In the genomic region with DNA sequence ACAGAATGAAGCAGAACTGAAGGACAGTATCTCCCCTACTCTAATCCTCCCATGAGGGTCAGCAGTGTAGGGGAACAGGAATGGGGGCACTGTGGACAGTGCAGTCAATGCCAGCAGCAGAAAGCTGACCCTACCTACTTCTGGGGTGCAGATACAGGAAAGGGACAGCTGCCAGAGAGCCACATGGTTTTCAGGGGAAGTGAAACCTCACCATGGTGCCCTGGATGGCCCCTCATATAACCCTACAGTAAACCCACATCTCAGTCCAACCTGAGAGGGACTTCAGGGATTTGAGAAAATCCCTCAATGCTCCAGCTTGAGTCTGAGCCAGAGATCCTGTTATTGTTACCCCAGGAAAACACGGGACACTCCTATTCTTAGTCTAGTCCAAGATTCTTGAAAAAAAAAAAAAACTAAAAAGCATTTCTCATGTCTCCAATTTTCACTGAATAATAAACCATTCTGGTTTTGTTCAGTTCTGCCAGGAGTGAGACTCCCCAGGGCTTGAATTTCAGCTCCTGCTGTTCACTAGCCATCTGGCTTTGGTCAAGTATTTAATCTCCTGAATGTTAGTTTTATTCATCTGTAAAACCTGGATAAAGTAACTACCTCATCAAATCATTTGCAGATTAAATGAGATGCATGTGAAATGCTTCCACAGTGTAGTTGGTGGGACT, we compare ENCODE assay signal across 21 cellular contexts.
DNase-seq lines count a peak whose midpoint lies in the region; ATAC-seq and TF ChIP-seq lines count a peak whose summit lies in the region.
"Had no signal": no experiment of that assay in that cellular context is flagged by ENCODE, and none has a peak within 500 bp of the region (broad histone marks: within the 10 kb centered on the region; RNA-seq: fewer than 3 reads in every experiment).

No MANE protein-coding gene starts in this region.

- no peak overlapping the region for H2BK120ac ChIP-seq in mesenchymal stem cell (ENCODE audit: low read depth, low read length)

- H3K4me3 ChIP-seq in BLaER1 (no peak overlapping the region), WERI-Rb-1 (ENCODE audit: low read depth, low read length) (no peak overlapping the region), mesenchymal stem cell (ENCODE audit: insufficient read depth in 1 of 2, low read depth in 1 of 2, low read length in 2 of 2) (no peak overlapping the region), MG63 (no peak overlapping the region)
- H3K4me3 ChIP-seq: ovary, PC-9, smooth muscle cell, testis had no signal

- peaks cover 35% of the 10 kb centered on the region for H3K9me3 ChIP-seq in BLaER1
- H3K9me3 ChIP-seq in WERI-Rb-1 (ENCODE audit: severe bottlenecking) = peaks cover 3% of the 10 kb centered on the region
- no peaks in the 10 kb centered on the region for H3K9me3 ChIP-seq in mesenchymal stem cell (ENCODE audit: control insufficient read depth, low read length)
- no peaks in the 10 kb centered on the region; the same call in 1 of the 2 replicates for H3K9me3 ChIP-seq in MG63
- H3K9me3 ChIP-seq: ovary, testis had no signal

- peak overlapping the region; percentile 31 for H2AK5ac ChIP-seq in mesenchymal stem cell (ENCODE audit: low read length, severe bottlenecking)

- peaks cover 10% of the 10 kb centered on the region for H3K4me1 ChIP-seq in BLaER1
- peaks cover 2% of the 10 kb centered on the region for H3K4me1 ChIP-seq in mesenchymal stem cell (ENCODE audit: control insufficient read depth, insufficient read depth, low read depth, low read length)
- H3K4me1 ChIP-seq: testis had no signal

- no peak for TF ChIP-seq CTCF in WERI-Rb-1 (IDR thresholded peaks at IDR 0.05; ENCODE audit: low read depth, low read length)

- H3K9ac ChIP-seq in BLaER1 = no peak overlapping the region
- no peak overlapping the region for H3K9ac ChIP-seq in mesenchymal stem cell (ENCODE audit: low read length)

- no peaks in the 10 kb centered on the region for H3K79me1 ChIP-seq in mesenchymal stem cell (replicated peaks; ENCODE audit: low read length, poor library complexity, severe bottlenecking)

- H2BK15ac ChIP-seq in mesenchymal stem cell (ENCODE audit: low read depth, poor library complexity, severe bottlenecking) = no peak overlapping the region

- no peak overlapping the region for H3K18ac ChIP-seq in mesenchymal stem cell (ENCODE audit: low read depth in 1 of 2, low read length in 2 of 2)

- H3K27me3 ChIP-seq in BLaER1 = no peaks in the 10 kb centered on the region
- no peaks in the 10 kb centered on the region for H3K27me3 ChIP-seq in WERI-Rb-1 (ENCODE audit: insufficient read depth, low read depth, severe bottlenecking)
- no peaks in the 10 kb centered on the region for H3K27me3 ChIP-seq in mesenchymal stem cell (ENCODE audit: control insufficient read depth in 1 of 2, insufficient read depth in 1 of 2, low read length in 2 of 2)
- no peaks in the 10 kb centered on the region for H3K27me3 ChIP-seq in MG63
- H3K27me3 ChIP-seq: ovary, testis had no signal

- no peak overlapping the region for H2BK5ac ChIP-seq in mesenchymal stem cell (ENCODE audit: low read depth, low read length, poor library complexity, severe bottlenecking)

- H2AFZ ChIP-seq in mesenchymal stem cell (ENCODE audit: low read depth, low read length) = no peak overlapping the region
- H2AFZ ChIP-seq: PC-9 had no signal

- H3K4me2 ChIP-seq in BLaER1 = peak overlapping the region; percentile 22; the same call in 1 of the 2 replicates
- H3K4me2 ChIP-seq in mesenchymal stem cell (ENCODE audit: low read length, poor library complexity, severe bottlenecking) = no peak overlapping the region
- H3K4me2 ChIP-seq: PC-9, smooth muscle cell had no signal

- H4K20me1 ChIP-seq in BLaER1 = no peaks in the 10 kb centered on the region

- H4K91ac ChIP-seq in mesenchymal stem cell (ENCODE audit: low read length) = no peak overlapping the region

- no peak overlapping the region for H4K8ac ChIP-seq in mesenchymal stem cell (ENCODE audit: low read length)

- H3K27ac ChIP-seq in BLaER1 (peak overlapping the region; percentile 7; the same call in 1 of the 2 replicates), WERI-Rb-1 (peak overlapping the region; percentile 27; the same call in 1 of the 2 replicates), mesenchymal stem cell (ENCODE audit: low read length, poor library complexity, severe bottlenecking) (no peak overlapping the region)
- H3K27ac ChIP-seq: ovary, PC-9, testis had no signal

- H3K36me3 ChIP-seq in BLaER1 = peaks cover 37% of the 10 kb centered on the region
- no peaks in the 10 kb centered on the region for H3K36me3 ChIP-seq in WERI-Rb-1
- H3K36me3 ChIP-seq in mesenchymal stem cell (ENCODE audit: control insufficient read depth in 1 of 2, insufficient read depth in 2 of 2, low read depth in 1 of 2, low read length in 2 of 2) = no peaks in the 10 kb centered on the region
- no peaks in the 10 kb centered on the region for H3K36me3 ChIP-seq in MG63
- H3K36me3 ChIP-seq: ovary had no signal

- H3K23ac ChIP-seq in mesenchymal stem cell (ENCODE audit: low read length in 2 of 2) = no peak overlapping the region

- no peak overlapping the region for H3K14ac ChIP-seq in mesenchymal stem cell (ENCODE audit: low read length in 2 of 2)

- H2BK12ac ChIP-seq in mesenchymal stem cell (ENCODE audit: low read length in 2 of 2) = no peak overlapping the region

- no peak for ATAC-seq in stimulated activated naive CD8-positive, alpha-beta T cell treated with anti-CD3 and anti-CD28 coated beads, Interleukin-15, Interleukin-2, amounts not matched to agents 100 U/mL and 50 U/mL, for 24 hours
- ATAC-seq in HG03025 (IDR thresholded peaks at IDR 0.05; ENCODE audit: low FRiP score, unreplicated experiment) = no peak
- ATAC-seq: activated CD4-positive, alpha-beta T cell treated with anti-CD3 and anti-CD28 coated beads for 36 hours had no signal

- H3K4ac ChIP-seq in mesenchymal stem cell (ENCODE audit: low read depth in 1 of 2, low read length in 2 of 2) = no peak overlapping the region

- 84% methylated on average over 1 of the region's 1 CpG for WGBS in mesenchymal stem cell

- peak; percentile 2 for DNase-seq in MV-4-11 (lab: John Stamatoyannopoulos, UW)
- DNase-seq in WERI-Rb-1 = no peak
- no peak for DNase-seq in mesenchymal stem cell
- DNase-seq in MG63 = no peak
- DNase-seq in stimulated activated naive CD8-positive, alpha-beta T cell treated with anti-CD3 and anti-CD28 coated beads, Interleukin-15, Interleukin-2, amounts not matched to agents 100 U/mL and 50 U/mL, for 24 hours = no peak
- DNase-seq: activated CD4-positive, alpha-beta T cell treated with anti-CD3 and anti-CD28 coated beads for 36 hours; activated naive CD4-positive, alpha-beta T cell treated with anti-CD3 and anti-CD28 coated beads, Interleukin-2, amount 50 U/mL, for 16 hours; amniotic stem cell; CD8-positive, alpha-beta memory T cell; hypothalamus; KBM-7; NCI-H1436; NCI-H526 treated with DMSO at 0.1 percent for 48 hours; nephron progenitor cell; ovary; PC-9; SHP77; testis had no signal
